Comparison of ENCODE assay signal across 15 cellular contexts in genomic region chr10:78332013-78332412, GRCh38.
DNase-seq lines count a peak whose midpoint lies in the region; TF ChIP-seq lines count a peak whose summit lies in the region.
"Had no signal": no experiment of that assay in that cellular context is flagged by ENCODE, and none has a peak within 500 bp of the region (broad histone marks: within the 10 kb centered on the region; RNA-seq: fewer than 3 reads in every experiment).

No MANE protein-coding gene starts in this region.

- no peaks in the 10 kb centered on the region for H3K9me3 ChIP-seq in effector memory CD4-positive, alpha-beta T cell (ENCODE audit: control insufficient read depth, low read length)
- H3K9me3 ChIP-seq: SJCRH30 had no signal

- TF ChIP-seq CTCF in brain (conservative IDR thresholded peaks at IDR 0.05) = no peak

- H3K27ac Mint-ChIP-seq in brain = peak overlapping the region; percentile 3 to 80 (median 62)
- H3K27ac Mint-ChIP-seq in activated CD4-positive, alpha-beta memory T cell treated with anti-CD3 and anti-CD28 coated beads, Interleukin-2, amount 10 ng/mL, durations not matched to agents 7 days and 5 days = no peak overlapping the region

- DNase-seq in GM03348 (ENCODE audit: low spot score) (peak; percentile 72), mucosa of gallbladder (ENCODE audit: low spot score) (peak; percentile 44), cortex of kidney (lab: John Stamatoyannopoulos, UW) (no peak), AG08396 (ENCODE audit: low spot score) (no peak)
- peak; percentile 7 for DNase-seq in stimulated activated CD8-positive, alpha-beta memory T cell treated with anti-CD3 and anti-CD28 coated beads, Interleukin-4, amount 100 ng/mL, for 48 hours
- DNase-seq in effector memory CD4-positive, alpha-beta T cell = no peak
- DNase-seq in activated CD4-positive, alpha-beta memory T cell treated with anti-CD3 and anti-CD28 coated beads, Interleukin-2, amount 10 ng/mL, durations not matched to agents 7 days and 5 days = no peak
- DNase-seq: activated CD4-positive, alpha-beta T cell treated with anti-CD3 and anti-CD28 coated beads for 4 hours; GF-D8; naive B cell; NCI-H1694 treated with DMSO at 0.1 percent for 48 hours; SJCRH30; T1000 had no signal

- H3K4me3 Mint-ChIP-seq in brain = no peak overlapping the region
- H3K4me3 Mint-ChIP-seq in activated CD4-positive, alpha-beta memory T cell treated with anti-CD3 and anti-CD28 coated beads, Interleukin-2, amount 10 ng/mL, durations not matched to agents 7 days and 5 days = no peak overlapping the region
- H3K4me3 Mint-ChIP-seq: naive B cell had no signal

- H3K4me3 ChIP-seq in effector memory CD4-positive, alpha-beta T cell (ENCODE audit: insufficient read depth, low read depth, low read length, poor library complexity, severe bottlenecking) = no peak overlapping the region
- H3K4me3 ChIP-seq: psoas muscle, SJCRH30 had no signal

- H3K27me3 Mint-ChIP-seq in brain = peaks cover 7% of the 10 kb centered on the region
- peaks cover 2% of the 10 kb centered on the region for H3K27me3 Mint-ChIP-seq in activated CD4-positive, alpha-beta memory T cell treated with anti-CD3 and anti-CD28 coated beads, Interleukin-2, amount 10 ng/mL, durations not matched to agents 7 days and 5 days

- no peaks in the 10 kb centered on the region for H3K27me3 ChIP-seq in effector memory CD4-positive, alpha-beta T cell (replicated peaks; ENCODE audit: control insufficient read depth, insufficient read depth, low read length, poor library complexity, severe bottlenecking)
- H3K27me3 ChIP-seq: SJCRH30 had no signal

- H3K9me3 Mint-ChIP-seq in brain = peaks cover 9 to 33% (median 17%) of the 10 kb centered on the region in 5 experiments
- peaks cover 9% of the 10 kb centered on the region for H3K9me3 Mint-ChIP-seq in activated CD4-positive, alpha-beta memory T cell treated with anti-CD3 and anti-CD28 coated beads, Interleukin-2, amount 10 ng/mL, durations not matched to agents 7 days and 5 days

- no peak overlapping the region for H3K27ac ChIP-seq in effector memory CD4-positive, alpha-beta T cell (ENCODE audit: insufficient read depth, low read length, poor library complexity, severe bottlenecking)
- H3K27ac ChIP-seq: psoas muscle, SJCRH30 had no signal

- CTCF ChIA-PET in activated CD4-positive, alpha-beta memory T cell treated with anti-CD3 and anti-CD28 coated beads, Interleukin-2, amount 10 ng/mL, durations not matched to agents 7 days and 5 days (lab: Charles Lee) = no interaction called here

- H3K36me3 Mint-ChIP-seq in brain = peaks cover 11% of the 10 kb centered on the region
- no peaks in the 10 kb centered on the region for H3K36me3 Mint-ChIP-seq in activated CD4-positive, alpha-beta memory T cell treated with anti-CD3 and anti-CD28 coated beads, Interleukin-2, amount 10 ng/mL, durations not matched to agents 7 days and 5 days (ENCODE audit: low read depth)

- H3K36me3 ChIP-seq in effector memory CD4-positive, alpha-beta T cell (ENCODE audit: control insufficient read depth, insufficient read depth, low read length) = no peaks in the 10 kb centered on the region
- H3K36me3 ChIP-seq: SJCRH30 had no signal

- POLR2A ChIA-PET in activated CD4-positive, alpha-beta memory T cell treated with anti-CD3 and anti-CD28 coated beads, Interleukin-2, amount 10 ng/mL, durations not matched to agents 7 days and 5 days (lab: Charles Lee) = no interaction called here

- peaks cover 37% of the 10 kb centered on the region for H3K4me1 Mint-ChIP-seq in brain
- no peaks in the 10 kb centered on the region for H3K4me1 Mint-ChIP-seq in activated CD4-positive, alpha-beta memory T cell treated with anti-CD3 and anti-CD28 coated beads, Interleukin-2, amount 10 ng/mL, durations not matched to agents 7 days and 5 days
- H3K4me1 Mint-ChIP-seq: naive B cell had no signal

- H3K4me1 ChIP-seq in effector memory CD4-positive, alpha-beta T cell (ENCODE audit: control insufficient read depth, insufficient read depth, low read length, poor library complexity, severe bottlenecking) = no peaks in the 10 kb centered on the region
- H3K4me1 ChIP-seq: SJCRH30 had no signal

Comparison
In these comparisons a context has a peak if more than half of its experiments do, and no peak if none do; other contexts are left out.
1. DNase-seq: peak in GM03348 (single experiment), mucosa of gallbladder (single experiment) and stimulated activated CD8-positive, alpha-beta memory T cell treated with anti-CD3 and anti-CD28 coated beads, Interleukin-4, amount 100 ng/mL, for 48 hours (single experiment); none in cortex of kidney (single experiment), effector memory CD4-positive, alpha-beta T cell (0 of 3), activated CD4-positive, alpha-beta memory T cell treated with anti-CD3 and anti-CD28 coated beads, Interleukin-2, amount 10 ng/mL, durations not matched to agents 7 days and 5 days (single experiment) and AG08396 (single experiment).